ENCODE assay signal across 8 cellular contexts in the genomic region with DNA sequence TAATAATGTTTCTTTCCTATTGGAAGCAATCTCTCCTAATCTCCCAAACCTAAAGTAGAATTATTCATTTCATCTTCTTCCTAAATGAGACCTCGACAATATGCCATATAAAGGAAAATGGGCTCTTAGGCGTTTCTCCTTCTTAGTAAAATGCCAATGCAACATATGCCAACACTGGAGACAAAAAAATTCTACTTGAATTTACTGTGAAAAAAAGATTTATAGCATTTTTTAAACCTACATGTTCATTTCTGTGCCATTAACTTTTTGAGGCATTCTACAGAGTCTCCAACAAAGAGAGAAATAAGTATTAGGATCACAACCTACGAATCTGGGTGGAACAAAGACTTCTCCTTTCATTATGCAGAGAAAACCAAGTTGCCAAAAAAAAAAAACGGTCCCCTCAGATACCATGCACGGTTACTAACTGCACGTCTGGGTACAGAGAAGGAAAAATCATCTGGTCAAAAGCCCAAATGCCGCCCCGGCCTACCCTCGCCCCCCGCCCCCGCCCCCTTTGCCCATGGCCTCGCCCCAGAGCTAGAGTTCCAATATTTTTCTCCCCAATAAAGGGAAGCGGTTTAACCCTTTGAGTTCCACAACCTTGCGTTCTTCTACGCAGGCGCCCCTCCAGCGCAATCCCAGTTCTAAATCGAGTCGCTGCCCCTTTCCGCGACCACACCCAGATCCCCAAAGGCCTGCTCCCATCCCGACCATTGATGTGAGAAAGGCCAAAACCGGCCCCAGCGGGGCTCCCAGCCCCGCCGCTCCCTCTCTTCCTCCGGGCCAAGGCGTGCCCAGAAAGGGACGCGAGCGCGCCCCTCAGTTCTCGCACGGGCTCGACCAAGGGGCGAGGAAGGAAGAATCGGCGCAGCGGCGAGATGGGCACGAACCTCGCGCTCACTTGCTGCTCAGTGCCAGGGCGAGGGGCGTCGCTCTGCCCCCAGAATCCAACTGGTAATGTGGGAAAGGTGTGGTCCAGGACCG. TPM values are rescaled to one million over a fixed set of nuclear protein-coding genes. Genes with fewer than 3 reads are reported as not detected.
DNase-seq lines count a peak whose midpoint lies in the region; ATAC-seq and TF ChIP-seq lines count a peak whose summit lies in the region.

No MANE protein-coding gene starts in this region.

- peak overlapping the region; percentile 84 for H3K27ac Mint-ChIP-seq in stimulated activated effector memory CD8-positive, alpha-beta T cell treated with anti-CD3 and anti-CD28 coated beads, Interleukin-12 subunit alpha, Interleukin-12 subunit beta, amount 100 ng/mL, for 72 hours

- peak overlapping the region; percentile 70 for H3K4me2 ChIP-seq in DND-41 (ENCODE audit: insufficient read depth, low read length)

- peak overlapping the region; percentile 81 for H3K4me3 Mint-ChIP-seq in stimulated activated effector memory CD8-positive, alpha-beta T cell treated with anti-CD3 and anti-CD28 coated beads, Interleukin-12 subunit alpha, Interleukin-12 subunit beta, amount 100 ng/mL, for 72 hours

- peaks cover 8% of the 10 kb centered on the region for H3K4me1 Mint-ChIP-seq in stimulated activated effector memory CD8-positive, alpha-beta T cell treated with anti-CD3 and anti-CD28 coated beads, Interleukin-12 subunit alpha, Interleukin-12 subunit beta, amount 100 ng/mL, for 72 hours

- TF ChIP-seq CTCF in DND-41 (IDR thresholded peaks at IDR 0.05; ENCODE audit: borderline replicate concordance, extremely low read depth, low read length, poor library complexity, severe bottlenecking) = no peak

- H3K9me3 ChIP-seq in DND-41 (ENCODE audit: insufficient read depth, low read length, severe bottlenecking) = no peaks in the 10 kb centered on the region
- no peaks in the 10 kb centered on the region for H3K9me3 ChIP-seq in effector memory CD4-positive, alpha-beta T cell (ENCODE audit: control insufficient read depth, low read length)

- DNase-seq in DND-41 (peak; percentile 51), HPDE6-E6E7 (ENCODE audit: extremely low spot score) (peak; percentile 11), UCSD-AML1 (lab: John Stamatoyannopoulos, UW; ENCODE audit: unreplicated experiment) (peak; percentile 58), lung microvascular endothelial cell (ENCODE audit: low read depth in 2 of 2) (peak; percentile 31 to 38), SW480 (ENCODE audit: low spot score) (no peak)
- no peak for DNase-seq in effector memory CD4-positive, alpha-beta T cell
- no peak for DNase-seq in stimulated activated effector memory CD8-positive, alpha-beta T cell treated with anti-CD3 and anti-CD28 coated beads, Interleukin-12 subunit alpha, Interleukin-12 subunit beta, amount 100 ng/mL, for 72 hours (ENCODE audit: low spot score in 2 of 2)

- peaks cover 22% of the 10 kb centered on the region for H3K4me1 ChIP-seq in DND-41 (ENCODE audit: insufficient read depth, low read length)
- peaks cover 8% of the 10 kb centered on the region for H3K4me1 ChIP-seq in effector memory CD4-positive, alpha-beta T cell (ENCODE audit: control insufficient read depth, insufficient read depth, low read length, poor library complexity, severe bottlenecking)

- peak overlapping the region; percentile 73 for H2AFZ ChIP-seq in DND-41 (ENCODE audit: low read depth, low read length)

- H3K36me3 ChIP-seq in DND-41 (ENCODE audit: insufficient read depth, low read length) = no peaks in the 10 kb centered on the region; the same call in 1 of the 2 replicates
- H3K36me3 ChIP-seq in effector memory CD4-positive, alpha-beta T cell (ENCODE audit: control insufficient read depth, insufficient read depth, low read length) = no peaks in the 10 kb centered on the region

- H3K27ac ChIP-seq in DND-41 (ENCODE audit: low read length) = peak overlapping the region; percentile 65
- H3K27ac ChIP-seq in effector memory CD4-positive, alpha-beta T cell (ENCODE audit: insufficient read depth, low read length, poor library complexity, severe bottlenecking) = peak overlapping the region; percentile 82

- H4K20me1 ChIP-seq in DND-41 (ENCODE audit: insufficient read depth, low read length) = peaks cover 3% of the 10 kb centered on the region; the same call in 1 of the 2 replicates

- H3K27me3 ChIP-seq in DND-41 (ENCODE audit: insufficient read depth, low read length, poor library complexity) = no peaks in the 10 kb centered on the region
- H3K27me3 ChIP-seq in effector memory CD4-positive, alpha-beta T cell (replicated peaks; ENCODE audit: control insufficient read depth, insufficient read depth, low read length, poor library complexity, severe bottlenecking) = no peaks in the 10 kb centered on the region

- peaks cover 16% of the 10 kb centered on the region for H3K36me3 Mint-ChIP-seq in stimulated activated effector memory CD8-positive, alpha-beta T cell treated with anti-CD3 and anti-CD28 coated beads, Interleukin-12 subunit alpha, Interleukin-12 subunit beta, amount 100 ng/mL, for 72 hours

- ATAC-seq in DND-41 (ENCODE audit: insufficient read depth, low read depth) (peak; percentile 52), GM21360 (IDR thresholded peaks at IDR 0.05; ENCODE audit: unreplicated experiment) (peak; percentile 17)
- ATAC-seq in stimulated activated effector memory CD8-positive, alpha-beta T cell treated with anti-CD3 and anti-CD28 coated beads, Interleukin-12 subunit alpha, Interleukin-12 subunit beta, amount 100 ng/mL, for 72 hours = peak; percentile 41

- no peaks in the 10 kb centered on the region for H3K9me3 Mint-ChIP-seq in stimulated activated effector memory CD8-positive, alpha-beta T cell treated with anti-CD3 and anti-CD28 coated beads, Interleukin-12 subunit alpha, Interleukin-12 subunit beta, amount 100 ng/mL, for 72 hours

- peaks cover 41% of the 10 kb centered on the region for H3K79me2 ChIP-seq in DND-41 (ENCODE audit: insufficient read depth, low read length)

- peak overlapping the region; percentile 78 for H3K9ac ChIP-seq in DND-41 (ENCODE audit: low read depth, low read length)

- peak overlapping the region; percentile 81 to 93 for H3K4me3 ChIP-seq in DND-41 (ENCODE audit: low read depth in 1 of 2, low read length in 2 of 2)
- peak overlapping the region; percentile 90 for H3K4me3 ChIP-seq in effector memory CD4-positive, alpha-beta T cell (ENCODE audit: insufficient read depth, low read depth, low read length, poor library complexity, severe bottlenecking)

RNA-seq across cellular contexts. Expression of a gene that starts 1.0 kb away (rescaled TPM):
- total RNA-seq in lung microvascular endothelial cell = 12.9 and 15.3 TPM in 2 replicates

RNA-seq across cellular contexts. Expression of a gene that starts 34.9 kb away (rescaled TPM):
- total RNA-seq in lung microvascular endothelial cell = 35.3 and 70.2 TPM in 2 replicates

RNA-seq across cellular contexts. Expression of a gene that starts 49.6 kb away (rescaled TPM):
- total RNA-seq in lung microvascular endothelial cell = 16.6 and 22.6 TPM in 2 replicates

Comparison
In these comparisons a context has a peak if more than half of its experiments do, and no peak if none do; other contexts are left out.
1. DNase-seq: peak in DND-41 (single experiment), HPDE6-E6E7 (single experiment), UCSD-AML1 (single experiment) and lung microvascular endothelial cell (2 of 2); none in effector memory CD4-positive, alpha-beta T cell (0 of 3), stimulated activated effector memory CD8-positive, alpha-beta T cell treated with anti-CD3 and anti-CD28 coated beads, Interleukin-12 subunit alpha, Interleukin-12 subunit beta, amount 100 ng/mL, for 72 hours (0 of 2) and SW480 (single experiment).
2. Peak in every context shown above with its lines, with median percentiles within 50 percentile points of each other: ATAC-seq.